ENCODE assay signal across 15 cellular contexts in the genomic region with DNA sequence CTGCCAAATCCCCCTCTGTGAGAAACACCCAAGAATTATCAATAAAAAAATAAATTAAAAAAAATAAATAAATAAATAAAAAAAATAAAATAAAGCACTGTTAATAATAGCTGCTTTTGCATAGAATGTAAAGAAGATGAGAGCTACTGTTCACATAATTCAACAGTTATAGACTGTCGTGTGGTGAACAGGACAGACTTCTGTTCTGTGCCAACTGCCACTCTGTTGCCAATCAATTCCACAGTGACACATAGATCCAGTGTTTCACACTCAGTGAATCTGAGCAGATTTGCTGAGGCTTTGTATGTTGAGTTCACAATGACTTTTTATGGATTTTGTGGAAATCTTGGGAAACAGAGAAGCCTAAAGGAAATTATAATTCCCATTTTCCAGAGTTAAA.
"Had no signal": no experiment of that assay in that cellular context is flagged by ENCODE, and none has a peak within 500 bp of the region (broad histone marks: within the 10 kb centered on the region; RNA-seq: fewer than 3 reads in every experiment).

No MANE protein-coding gene starts in this region.

- H3K27ac ChIP-seq: gastroesophageal sphincter, pancreas had no signal

- ATAC-seq: activated naive CD4-positive, alpha-beta T cell treated with anti-CD3 and anti-CD28 coated beads, Interleukin-2, amount 50 U/mL, for 72 hours; gastroesophageal sphincter; left lung had no signal

- DNase-seq: activated B cell treated with CpG ODN at 0.5 μM for 24 hours; activated CD4-positive, alpha-beta T cell treated with anti-CD3 and anti-CD28 coated beads, Interleukin-2, amount 50 U/mL, for 1 hour; activated T-cell treated with anti-CD3 and anti-CD28 coated beads, Interleukin-2, amount 50 U/mL, for 1 hour; amniotic stem cell; effector memory CD4-positive, alpha-beta T cell; left lung; pancreas; stimulated activated CD4-positive, alpha-beta T cell treated with anti-CD3 and anti-CD28 coated beads, Interleukin-15, amount 100 ng/mL, for 24 hours; stimulated activated CD4-positive, alpha-beta T cell treated with anti-CD3 and anti-CD28 coated beads, Interleukin-4, amount 100 ng/mL, for 24 hours had no signal

- H3K27me3 ChIP-seq: gastroesophageal sphincter, left lung, pancreas had no signal

- H3K36me3 ChIP-seq: gastroesophageal sphincter, left lung, pancreas, thoracic aorta had no signal

- H3K27me3 Mint-ChIP-seq: activated B cell treated with CpG ODN at 0.5 μM for 24 hours; brain; central memory CD8-positive, alpha-beta T cell; stimulated activated naive CD8-positive, alpha-beta T cell treated with anti-CD3 and anti-CD28 coated beads, Interleukin-15, Interleukin-2, amounts not matched to agents 100 ng/mL and 50 ng/mL, for 24 hours had no signal

- H3K9me3 ChIP-seq: gastroesophageal sphincter, left lung, pancreas, thoracic aorta had no signal

- H3K4me3 Mint-ChIP-seq: activated B cell treated with CpG ODN at 0.5 μM for 24 hours; brain; central memory CD8-positive, alpha-beta T cell; stimulated activated naive CD8-positive, alpha-beta T cell treated with anti-CD3 and anti-CD28 coated beads, Interleukin-15, Interleukin-2, amounts not matched to agents 100 ng/mL and 50 ng/mL, for 24 hours had no signal

- H3K27ac Mint-ChIP-seq: activated B cell treated with CpG ODN at 0.5 μM for 24 hours; activated naive CD4-positive, alpha-beta T cell treated with anti-CD3 and anti-CD28 coated beads, Interleukin-2, amount 50 U/mL, for 72 hours; brain; stimulated activated naive CD8-positive, alpha-beta T cell treated with anti-CD3 and anti-CD28 coated beads, Interleukin-15, Interleukin-2, amounts not matched to agents 100 ng/mL and 50 ng/mL, for 24 hours had no signal

- H3K36me3 Mint-ChIP-seq: activated naive CD4-positive, alpha-beta T cell treated with anti-CD3 and anti-CD28 coated beads, Interleukin-2, amount 50 U/mL, for 72 hours had no signal

- H3K4me3 ChIP-seq: gastroesophageal sphincter, left lung, pancreas, thoracic aorta had no signal

- H3K4me1 Mint-ChIP-seq: central memory CD8-positive, alpha-beta T cell had no signal

- H3K9me3 Mint-ChIP-seq: activated B cell treated with CpG ODN at 0.5 μM for 24 hours; activated naive CD4-positive, alpha-beta T cell treated with anti-CD3 and anti-CD28 coated beads, Interleukin-2, amount 50 U/mL, for 72 hours; brain; central memory CD8-positive, alpha-beta T cell; stimulated activated naive CD8-positive, alpha-beta T cell treated with anti-CD3 and anti-CD28 coated beads, Interleukin-15, Interleukin-2, amounts not matched to agents 100 ng/mL and 50 ng/mL, for 24 hours had no signal
